Comparison of ENCODE assay signal across 7 cellular contexts in the genomic region with DNA sequence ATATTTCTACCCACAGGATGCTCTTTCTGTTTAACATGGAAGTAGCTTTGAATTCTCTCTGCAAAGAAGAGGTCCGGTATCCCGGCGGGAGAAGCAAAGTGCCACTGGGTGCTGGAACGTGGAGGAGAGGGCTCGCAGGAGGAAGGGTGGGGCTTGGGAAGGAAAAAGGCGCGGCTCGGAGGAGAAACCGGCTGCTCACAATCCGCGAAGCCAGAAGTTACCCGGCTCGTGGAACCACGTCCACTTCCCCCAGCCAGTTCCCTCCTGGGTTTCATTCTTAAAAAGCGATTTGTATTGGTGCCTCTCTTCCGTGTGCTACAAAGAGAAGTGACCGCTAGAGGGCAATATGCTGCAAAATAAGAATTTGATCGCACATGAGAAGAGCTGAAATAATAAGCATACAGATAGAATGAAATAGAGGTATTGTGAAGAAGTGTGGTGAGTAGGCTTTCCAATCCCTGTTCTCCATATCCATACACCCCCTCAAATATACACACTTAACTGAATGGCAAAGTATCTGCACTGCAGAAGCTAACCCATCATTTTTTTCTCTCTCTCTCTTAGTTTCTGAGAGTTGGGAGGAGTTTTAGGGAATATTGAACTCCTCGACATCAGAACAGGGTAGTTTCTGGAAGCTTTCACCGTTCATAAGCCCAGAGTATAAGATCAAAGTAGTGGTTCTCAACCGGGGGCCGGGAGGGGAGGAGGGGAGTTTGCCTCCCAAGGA. TPM values are rescaled to one million over a fixed set of nuclear protein-coding genes. Genes with fewer than 3 reads are reported as not detected.
DNase-seq lines count a peak whose midpoint lies in the region; ATAC-seq, FAIRE-seq and TF ChIP-seq lines count a peak whose summit lies in the region.

No MANE protein-coding gene starts in this region.

- peak; percentile 20 for FAIRE-seq in GM12891 (lab: Jason Lieb, UNC)

- H3K9me3 ChIP-seq in ascending aorta (no peaks in the 10 kb centered on the region), right cardiac atrium (ENCODE audit: control insufficient read depth, low read length) (no peaks in the 10 kb centered on the region), prostate gland (no peaks in the 10 kb centered on the region)

- H3K27me3 ChIP-seq in ascending aorta (no peaks in the 10 kb centered on the region), right cardiac atrium (ENCODE audit: control insufficient read depth, insufficient read depth) (no peaks in the 10 kb centered on the region), prostate gland (replicated peaks; ENCODE audit: insufficient read depth) (no peaks in the 10 kb centered on the region)

- ATAC-seq in HG02870 (IDR thresholded peaks at IDR 0.05; ENCODE audit: unreplicated experiment) (peak; percentile 86), right cardiac atrium (peak; percentile 92 to 97)

- TF ChIP-seq POLR2A in GM12891 (IDR thresholded peaks at IDR 0.05; ENCODE audit: low read depth, low read length) (no peak), prostate gland (IDR thresholded peaks at IDR 0.05) (no peak)

- WGBS in right cardiac atrium: 5% methylated on average over 22 of the region's 22 CpGs
- 5% methylated on average over 22 of the region's 22 CpGs for WGBS in prostate gland

- intact Hi-C loops in ascending aorta (cut with DNase I) (loop anchor here (1.0 to 2.0 kb wide), 4 partner anchors 30 to 481 kb away; no protein-coding TSS in a partner anchor), right cardiac atrium (cut with DNase I) (loop anchor here in 3 of 4 donors (2.0 to 10.0 kb wide), 5 partner anchors 30 to 478 kb away; no protein-coding TSS in a partner anchor), prostate gland (cut with DNase I) (loop anchor here (2.0 kb wide), 1 partner anchor 176 kb away; no protein-coding TSS in a partner anchor)

- peak; percentile 71 to 78 (median 74) for TF ChIP-seq CTCF in ascending aorta (IDR thresholded peaks at IDR 0.05)
- TF ChIP-seq CTCF in prostate gland (IDR thresholded peaks at IDR 0.05): peak; percentile 64 to 86 (median 82)

- H3K27ac ChIP-seq in ascending aorta (no peak overlapping the region), right cardiac atrium (ENCODE audit: low read length) (no peak overlapping the region), prostate gland (peak overlapping the region in 1 of 2 donors; percentile 23)

- H3K36me3 ChIP-seq in ascending aorta (no peaks in the 10 kb centered on the region), prostate gland (no peaks in the 10 kb centered on the region)

- peaks cover 0 to 5% of the 10 kb centered on the region in 2 donors for H3K4me1 ChIP-seq in ascending aorta
- H3K4me1 ChIP-seq in right cardiac atrium (ENCODE audit: control insufficient read depth, insufficient read depth, low read length): no peaks in the 10 kb centered on the region
- H3K4me1 ChIP-seq in prostate gland (replicated peaks): peaks cover 4% of the 10 kb centered on the region

- H3K4me3 ChIP-seq in ascending aorta (peak overlapping the region; percentile 61 to 65), right cardiac atrium (ENCODE audit: low read length) (peak overlapping the region; percentile 66), prostate gland (peak overlapping the region; percentile 25 to 34)

- DNase-seq in GM12891 (ENCODE audit: insufficient read length, low spot score): peak; percentile 36
- peak; percentile 88 for DNase-seq in NCI-H1417 treated with DMSO at 0.1 percent for 48 hours (lab: John Stamatoyannopoulos, UW)
- DNase-seq in SW480 (ENCODE audit: low spot score): peak; percentile 94
- DNase-seq in ascending aorta (ENCODE audit: low spot score in 2 of 2): peak; percentile 33 to 89
- DNase-seq in right cardiac atrium: peak; percentile 80 to 88 (median 83)
- peak; percentile 82 for DNase-seq in prostate gland (ENCODE audit: low spot score)

TF ChIP-seq in GM12891, 5 proteins besides CTCF, POLR2A, EP300 and RAD21:
- TF ChIP-seq POU2F2 (IDR thresholded peaks at IDR 0.05; ENCODE audit: low read depth, low read length) (no peak), SPI1 (IDR thresholded peaks at IDR 0.05; ENCODE audit: low read depth, low read length) (peak; percentile 72)

RNA-seq across cellular contexts. Expression of a gene that starts 31.1 kb away (rescaled TPM):
- not detected for polyA plus RNA-seq in GM12891 (2012; ENCODE audit: low read depth, missing spikeins)
- total RNA-seq in ascending aorta: 13.5 TPM
- total RNA-seq in right cardiac atrium: 1 to 10 TPM; 1.3 to 2.9 (median 2.5) TPM
- polyA plus RNA-seq in right cardiac atrium: 0.84 TPM
- 1 to 10 TPM; 3.3 to 3.5 TPM for total RNA-seq in prostate gland

Comparison
In these comparisons a context has a peak if more than half of its experiments do, and no peak if none do; other contexts are left out.
1. DNase-seq: peak in every context shown above with its lines; median percentile 94 in SW480; 88 in NCI-H1417 treated with DMSO at 0.1 percent for 48 hours; 83 in right cardiac atrium; 82 in prostate gland; 61 in ascending aorta; 36 in GM12891.